ENCODE assay signal across 15 cellular contexts in genomic region chr9:126496781-126497667, GRCh38.
"Had no signal": no experiment of that assay in that cellular context is flagged by ENCODE, and none has a peak within 500 bp of the region (broad histone marks: within the 10 kb centered on the region; RNA-seq: fewer than 3 reads in every experiment).

No MANE protein-coding gene starts in this region.

- H3K9me3 Mint-ChIP-seq: activated naive CD4-positive, alpha-beta T cell treated with anti-CD3 and anti-CD28 coated beads, Interleukin-2, amount 50 U/mL, for 24 hours; endodermal cell; memory B cell; natural killer cell; type B pancreatic cell had no signal

- H3K27ac ChIP-seq: skin epidermis, testis, VCaP had no signal

- H3K27ac Mint-ChIP-seq: activated naive CD4-positive, alpha-beta T cell treated with anti-CD3 and anti-CD28 coated beads, Interleukin-2, amount 50 U/mL, for 24 hours; endodermal cell; memory B cell; natural killer cell; type B pancreatic cell had no signal

- H3K4me3 ChIP-seq: skin epidermis, stomach, testis had no signal

- H3K4me3 Mint-ChIP-seq: activated naive CD4-positive, alpha-beta T cell treated with anti-CD3 and anti-CD28 coated beads, Interleukin-2, amount 50 U/mL, for 24 hours; endodermal cell; memory B cell; natural killer cell; type B pancreatic cell had no signal

- DNase-seq: activated CD4-positive, alpha-beta T cell treated with anti-CD3 and anti-CD28 coated beads, Interleukin-2, amount 50 U/mL, for 1 hour; activated CD4-positive, CD25-positive, alpha-beta regulatory T cell treated with anti-CD3 and anti-CD28 coated beads, Interleukin-2, amount 50 U/mL, for 72 hours; activated gamma-delta T cell; endodermal cell; foreskin melanocyte; left ventricle myocardium superior; natural killer cell; stimulated activated CD4-positive, alpha-beta T cell treated with anti-CD3 and anti-CD28 coated beads, Interleukin-4, amount 100 ng/mL, for 1 hour; stomach; testis had no signal

- H3K9me3 ChIP-seq: stomach, testis had no signal

- H3K36me3 Mint-ChIP-seq: activated naive CD4-positive, alpha-beta T cell treated with anti-CD3 and anti-CD28 coated beads, Interleukin-2, amount 50 U/mL, for 24 hours; memory B cell; natural killer cell; type B pancreatic cell had no signal

- ATAC-seq: left ventricle myocardium superior, natural killer cell had no signal

- H3K27me3 ChIP-seq: testis had no signal
